Comparison of ENCODE assay signal across 2 cellular contexts in the genomic region with DNA sequence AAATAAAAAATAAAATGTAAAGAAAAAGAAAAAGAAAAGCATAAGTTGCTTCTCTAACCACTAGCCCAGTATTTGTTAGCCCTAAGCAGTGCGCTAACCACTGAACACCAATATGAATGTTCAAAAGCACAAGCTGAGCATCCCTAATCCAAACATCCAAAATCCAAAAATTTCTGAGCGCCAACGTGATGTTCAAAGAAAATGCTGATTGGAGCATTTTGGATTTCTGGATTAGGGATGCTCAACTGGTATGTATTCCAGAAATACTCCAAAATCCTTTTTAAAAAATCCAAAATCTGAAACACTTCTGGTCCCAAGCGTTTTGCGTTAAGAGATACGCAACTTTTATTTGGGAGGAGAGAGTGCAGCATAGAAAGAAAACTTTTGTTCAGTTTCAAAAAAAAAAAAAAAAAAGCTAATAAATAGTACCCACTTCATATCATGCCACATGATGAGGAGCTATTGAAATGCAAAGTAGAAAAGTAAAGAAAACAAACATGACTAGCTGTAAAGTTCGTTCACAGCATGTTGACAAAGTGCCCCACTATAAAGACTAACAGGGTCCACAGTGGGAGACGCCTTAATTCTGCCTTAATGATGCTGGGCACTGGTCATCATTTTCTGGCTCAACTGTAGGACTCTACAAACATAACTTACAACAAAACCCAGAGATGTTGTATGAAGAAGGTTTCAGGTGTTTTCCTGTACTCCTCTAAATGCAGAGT.
TF ChIP-seq lines count a peak whose summit lies in the region.

No MANE protein-coding gene starts in this region.

TF ChIP-seq in HEK293, 187 proteins besides CTCF, POLR2A, EP300 and RAD21 (continues in another document):
- TF ChIP-seq OSR2 (tag by site-specific recombination; IDR thresholded peaks at IDR 0.05), result peak; percentile 52; the same call in 1 of the 2 replicates
- peak; percentile 80 for TF ChIP-seq ZNF677 (tag by site-specific recombination; IDR thresholded peaks at IDR 0.05)
- TF ChIP-seq, protein P1, sequence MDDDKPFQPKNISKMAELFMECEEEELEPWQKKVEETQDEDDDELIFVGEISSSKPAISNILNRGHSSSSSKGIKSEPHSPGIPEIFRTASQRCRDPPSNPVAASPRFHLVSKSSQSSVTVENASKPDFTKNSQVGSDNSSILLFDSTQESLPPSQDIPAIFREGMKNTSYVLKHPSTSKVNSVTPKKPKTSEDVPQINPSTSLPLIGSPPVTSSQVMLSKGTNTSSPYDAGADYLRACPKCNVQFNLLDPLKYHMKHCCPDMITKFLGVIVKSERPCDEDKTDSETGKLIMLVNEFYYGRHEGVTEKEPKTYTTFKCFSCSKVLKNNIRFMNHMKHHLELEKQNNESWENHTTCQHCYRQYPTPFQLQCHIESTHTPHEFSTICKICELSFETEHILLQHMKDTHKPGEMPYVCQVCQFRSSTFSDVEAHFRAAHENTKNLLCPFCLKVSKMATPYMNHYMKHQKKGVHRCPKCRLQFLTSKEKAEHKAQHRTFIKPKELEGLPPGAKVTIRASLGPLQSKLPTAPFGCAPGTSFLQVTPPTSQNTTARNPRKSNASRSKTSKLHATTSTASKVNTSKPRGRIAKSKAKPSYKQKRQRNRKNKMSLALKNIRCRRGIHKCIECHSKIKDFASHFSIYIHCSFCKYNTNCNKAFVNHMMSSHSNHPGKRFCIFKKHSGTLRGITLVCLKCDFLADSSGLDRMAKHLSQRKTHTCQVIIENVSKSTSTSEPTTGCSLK (tag by site-specific recombination; IDR thresholded peaks at IDR 0.05), result no peak
- TF ChIP-seq ZIC2 (tag by site-specific recombination; IDR thresholded peaks at IDR 0.05), result peak; percentile 97
- TF ChIP-seq ZBTB8A (tag by site-specific recombination; IDR thresholded peaks at IDR 0.05), result peak; percentile 83
- 0 out of 2 replicates have a peak, but pooled peaks have one; percentile 54 for TF ChIP-seq OVOL3 (tag by site-specific recombination; IDR thresholded peaks at IDR 0.05)
- TF ChIP-seq ZNF664 (tag by site-specific recombination; IDR thresholded peaks at IDR 0.05), result peak; percentile 16; the same call in 1 of the 2 replicates
- TF ChIP-seq PRDM4 (tag by site-specific recombination; IDR thresholded peaks at IDR 0.05), result peak; percentile 47; the same call in 1 of the 2 replicates
- TF ChIP-seq ZNF449 (tag by site-specific recombination; IDR thresholded peaks at IDR 0.05), result no peak
- no peak for TF ChIP-seq ZNF639 (tag by site-specific recombination; IDR thresholded peaks at IDR 0.05)
- TF ChIP-seq ZXDB (tag by site-specific recombination; IDR thresholded peaks at IDR 0.05), result no peak; the same call in 1 of the 2 replicates
- peak; percentile 63 for TF ChIP-seq PRDM6 (tag by site-specific recombination; IDR thresholded peaks at IDR 0.05)
- no peak for TF ChIP-seq ZNF837 (tag by site-specific recombination; IDR thresholded peaks at IDR 0.05)
- TF ChIP-seq ZNF248 (tag by site-specific recombination; IDR thresholded peaks at IDR 0.05), result no peak
- no peak for TF ChIP-seq MYNN (tag by site-specific recombination; IDR thresholded peaks at IDR 0.05; ENCODE audit: borderline replicate concordance)
- 0 out of 2 replicates have a peak, but pooled peaks have one; percentile 30 for TF ChIP-seq ZNF24 (tag by site-specific recombination; IDR thresholded peaks at IDR 0.05)
- no peak for TF ChIP-seq ZNF10 (tag by site-specific recombination; IDR thresholded peaks at IDR 0.05)
- TF ChIP-seq KLF8 (tag by site-specific recombination; IDR thresholded peaks at IDR 0.05), result no peak

TF ChIP-seq in GM12878, 131 proteins besides CTCF, POLR2A, EP300 and RAD21:
- no peak for TF ChIP-seq PML (IDR thresholded peaks at IDR 0.05; ENCODE audit: low read length)
- TF ChIP-seq IRF3 (IDR thresholded peaks at IDR 0.05), result no peak
- TF ChIP-seq NRF1 (conservative IDR thresholded peaks at IDR 0.05; ENCODE audit: low read depth, low read length), result no peak
- TF ChIP-seq ZBED1 (IDR thresholded peaks at IDR 0.05; ENCODE audit: borderline replicate concordance), result no peak
- no peak for TF ChIP-seq ZNF622 (IDR thresholded peaks at IDR 0.05)
- no peak for TF ChIP-seq EED (IDR thresholded peaks at IDR 0.05; ENCODE audit: low read depth)
- no peak for TF ChIP-seq ZNF592 (IDR thresholded peaks at IDR 0.05)
- TF ChIP-seq TAF1 (IDR thresholded peaks at IDR 0.05; ENCODE audit: borderline replicate concordance, low read depth, low read length), result no peak
- TF ChIP-seq, protein P2, sequence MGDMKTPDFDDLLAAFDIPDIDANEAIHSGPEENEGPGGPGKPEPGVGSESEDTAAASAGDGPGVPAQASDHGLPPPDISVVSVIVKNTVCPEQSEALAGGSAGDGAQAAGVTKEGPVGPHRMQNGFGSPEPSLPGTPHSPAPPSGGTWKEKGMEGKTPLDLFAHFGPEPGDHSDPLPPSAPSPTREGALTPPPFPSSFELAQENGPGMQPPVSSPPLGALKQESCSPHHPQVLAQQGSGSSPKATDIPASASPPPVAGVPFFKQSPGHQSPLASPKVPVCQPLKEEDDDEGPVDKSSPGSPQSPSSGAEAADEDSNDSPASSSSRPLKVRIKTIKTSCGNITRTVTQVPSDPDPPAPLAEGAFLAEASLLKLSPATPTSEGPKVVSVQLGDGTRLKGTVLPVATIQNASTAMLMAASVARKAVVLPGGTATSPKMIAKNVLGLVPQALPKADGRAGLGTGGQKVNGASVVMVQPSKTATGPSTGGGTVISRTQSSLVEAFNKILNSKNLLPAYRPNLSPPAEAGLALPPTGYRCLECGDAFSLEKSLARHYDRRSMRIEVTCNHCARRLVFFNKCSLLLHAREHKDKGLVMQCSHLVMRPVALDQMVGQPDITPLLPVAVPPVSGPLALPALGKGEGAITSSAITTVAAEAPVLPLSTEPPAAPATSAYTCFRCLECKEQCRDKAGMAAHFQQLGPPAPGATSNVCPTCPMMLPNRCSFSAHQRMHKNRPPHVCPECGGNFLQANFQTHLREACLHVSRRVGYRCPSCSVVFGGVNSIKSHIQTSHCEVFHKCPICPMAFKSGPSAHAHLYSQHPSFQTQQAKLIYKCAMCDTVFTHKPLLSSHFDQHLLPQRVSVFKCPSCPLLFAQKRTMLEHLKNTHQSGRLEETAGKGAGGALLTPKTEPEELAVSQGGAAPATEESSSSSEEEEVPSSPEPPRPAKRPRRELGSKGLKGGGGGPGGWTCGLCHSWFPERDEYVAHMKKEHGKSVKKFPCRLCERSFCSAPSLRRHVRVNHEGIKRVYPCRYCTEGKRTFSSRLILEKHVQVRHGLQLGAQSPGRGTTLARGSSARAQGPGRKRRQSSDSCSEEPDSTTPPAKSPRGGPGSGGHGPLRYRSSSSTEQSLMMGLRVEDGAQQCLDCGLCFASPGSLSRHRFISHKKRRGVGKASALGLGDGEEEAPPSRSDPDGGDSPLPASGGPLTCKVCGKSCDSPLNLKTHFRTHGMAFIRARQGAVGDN (IDR thresholded peaks at IDR 0.05), result no peak
- no peak for TF ChIP-seq CBX3 (IDR thresholded peaks at IDR 0.05; ENCODE audit: borderline replicate concordance, low read depth)
- TF ChIP-seq RFX5 (IDR thresholded peaks at IDR 0.05; ENCODE audit: low read depth, low read length), result no peak
- TF ChIP-seq FOS (IDR thresholded peaks at IDR 0.05; ENCODE audit: borderline replicate concordance, extremely low read depth, insufficient read length), result no peak
- TF ChIP-seq, protein P3, sequence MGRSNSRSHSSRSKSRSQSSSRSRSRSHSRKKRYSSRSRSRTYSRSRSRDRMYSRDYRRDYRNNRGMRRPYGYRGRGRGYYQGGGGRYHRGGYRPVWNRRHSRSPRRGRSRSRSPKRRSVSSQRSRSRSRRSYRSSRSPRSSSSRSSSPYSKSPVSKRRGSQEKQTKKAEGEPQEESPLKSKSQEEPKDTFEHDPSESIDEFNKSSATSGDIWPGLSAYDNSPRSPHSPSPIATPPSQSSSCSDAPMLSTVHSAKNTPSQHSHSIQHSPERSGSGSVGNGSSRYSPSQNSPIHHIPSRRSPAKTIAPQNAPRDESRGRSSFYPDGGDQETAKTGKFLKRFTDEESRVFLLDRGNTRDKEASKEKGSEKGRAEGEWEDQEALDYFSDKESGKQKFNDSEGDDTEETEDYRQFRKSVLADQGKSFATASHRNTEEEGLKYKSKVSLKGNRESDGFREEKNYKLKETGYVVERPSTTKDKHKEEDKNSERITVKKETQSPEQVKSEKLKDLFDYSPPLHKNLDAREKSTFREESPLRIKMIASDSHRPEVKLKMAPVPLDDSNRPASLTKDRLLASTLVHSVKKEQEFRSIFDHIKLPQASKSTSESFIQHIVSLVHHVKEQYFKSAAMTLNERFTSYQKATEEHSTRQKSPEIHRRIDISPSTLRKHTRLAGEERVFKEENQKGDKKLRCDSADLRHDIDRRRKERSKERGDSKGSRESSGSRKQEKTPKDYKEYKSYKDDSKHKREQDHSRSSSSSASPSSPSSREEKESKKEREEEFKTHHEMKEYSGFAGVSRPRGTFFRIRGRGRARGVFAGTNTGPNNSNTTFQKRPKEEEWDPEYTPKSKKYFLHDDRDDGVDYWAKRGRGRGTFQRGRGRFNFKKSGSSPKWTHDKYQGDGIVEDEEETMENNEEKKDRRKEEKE (IDR thresholded peaks at IDR 0.05), result no peak
- TF ChIP-seq ZNF207 (IDR thresholded peaks at IDR 0.05; ENCODE audit: borderline replicate concordance), result no peak
- TF ChIP-seq ETV6 (conservative IDR thresholded peaks at IDR 0.05 in 1 of 2, IDR thresholded peaks at IDR 0.05 in 1 of 2; ENCODE audit: borderline replicate concordance in 1 of 2, low read depth in 1 of 2), result no peak
- no peak for TF ChIP-seq ASH2L (IDR thresholded peaks at IDR 0.05; ENCODE audit: borderline replicate concordance, low read depth)
- no peak for TF ChIP-seq NR2C1 (IDR thresholded peaks at IDR 0.05)
TF ChIP-seq in GM12878: peak in this region for 0.
